9 cellular contexts compared by ENCODE assay signal in genomic region chr2:24304098-24304497, GRCh38. TPM values are rescaled to one million over a fixed set of nuclear protein-coding genes. Genes with fewer than 3 reads are reported as not detected.
DNase-seq lines count a peak whose midpoint lies in the region; ATAC-seq and TF ChIP-seq lines count a peak whose summit lies in the region.
"Had no signal": no experiment of that assay in that cellular context is flagged by ENCODE, and none has a peak within 500 bp of the region (broad histone marks: within the 10 kb centered on the region; RNA-seq: fewer than 3 reads in every experiment).

No MANE protein-coding gene starts in this region.

- CTCF ChIA-PET in WTC11 (lab: Charles Lee) = no interaction called here

- TF ChIP-seq CTCF in WTC11 (IDR thresholded peaks at IDR 0.05) (no peak), heart left ventricle (IDR thresholded peaks at IDR 0.05) (no peak), retinal pigment epithelial cell (conservative IDR thresholded peaks at IDR 0.05; ENCODE audit: low read depth, low read length) (no peak), glutamatergic neuron (IDR thresholded peaks at IDR 0.05; ENCODE audit: partially characterized antibody, unreplicated experiment) (no peak)

- peaks cover 3 to 93% (median 78%) of the 10 kb centered on the region in 9 donors for H3K36me3 ChIP-seq in heart left ventricle

- WGBS in heart left ventricle, 4 donors = 32 to 50% (median 40%) methylated on average over 4 of the region's 4 CpGs

- no peak overlapping the region for H3K4me3 ChIP-seq in heart left ventricle
- H3K4me3 ChIP-seq in retinal pigment epithelial cell (ENCODE audit: low read length) = no peak overlapping the region

- TF ChIP-seq POLR2A in heart left ventricle (IDR thresholded peaks at IDR 0.05) = no peak

- intact Hi-C loops in heart left ventricle (cut with DNase I) = loop anchor here in 2 of 10 donors (5.0 to 10.0 kb wide), 2 partner anchors 51 to 78 kb away; no protein-coding TSS in a partner anchor

- no peaks in the 10 kb centered on the region for H3K9me3 ChIP-seq in heart left ventricle

- no peaks in the 10 kb centered on the region for H3K27me3 ChIP-seq in heart left ventricle

- POLR2A ChIA-PET in WTC11 (lab: Charles Lee) = no interaction called here

- H3K9me3 Mint-ChIP-seq in WTC11 = no peaks in the 10 kb centered on the region
- H3K9me3 Mint-ChIP-seq in glutamatergic neuron (ENCODE audit: unreplicated experiment) = no peaks in the 10 kb centered on the region

- peak overlapping the region in 11 of 12 donors; percentile 18 to 79 (median 35) for H3K27ac ChIP-seq in heart left ventricle

- H3K4me3 Mint-ChIP-seq in WTC11 (no peak overlapping the region), glutamatergic neuron (ENCODE audit: unreplicated experiment) (no peak overlapping the region)

- H3K27ac Mint-ChIP-seq in WTC11 = no peak overlapping the region
- H3K27ac Mint-ChIP-seq in glutamatergic neuron (ENCODE audit: unreplicated experiment) = no peak overlapping the region

- peaks cover 0 to 17% (median 7%) of the 10 kb centered on the region in 12 donors for H3K4me1 ChIP-seq in heart left ventricle

- ATAC-seq in WTC11 (peak; percentile 43), heart left ventricle (peak; percentile 99 to 100 (median 100)), HG02852 (IDR thresholded peaks at IDR 0.05; ENCODE audit: unreplicated experiment) (no peak)

- peaks cover 26% of the 10 kb centered on the region for H3K36me3 Mint-ChIP-seq in WTC11
- no peaks in the 10 kb centered on the region for H3K36me3 Mint-ChIP-seq in glutamatergic neuron (ENCODE audit: unreplicated experiment)

- DNase-seq in HCEC 1CT = peak; percentile 92
- no peak for DNase-seq in WTC11 (ENCODE audit: low spot score)
- peak; percentile 61 to 90 (median 67) for DNase-seq in heart left ventricle
- DNase-seq in retinal pigment epithelial cell (ENCODE audit: low read depth) = peak; percentile 68
- no peak for DNase-seq in COLO668 (lab: John Stamatoyannopoulos, UW; ENCODE audit: unreplicated experiment)
- DNase-seq in stimulated activated CD4-positive, alpha-beta T cell treated with anti-CD3 and anti-CD28 coated beads, Interleukin-2, amount 100 ng/mL, for 48 hours = no peak
- no peak for DNase-seq in glutamatergic neuron
- DNase-seq: mesendoderm had no signal

- H3K27me3 Mint-ChIP-seq in WTC11 (ENCODE audit: low read depth) (no peaks in the 10 kb centered on the region), glutamatergic neuron (ENCODE audit: unreplicated experiment) (no peaks in the 10 kb centered on the region)

- H3K4me1 Mint-ChIP-seq in WTC11 (no peaks in the 10 kb centered on the region), glutamatergic neuron (ENCODE audit: low read depth, unreplicated experiment) (no peaks in the 10 kb centered on the region)

TF ChIP-seq in WTC11, 78 proteins besides CTCF, POLR2A, EP300 and RAD21:
- TF ChIP-seq NR1H2 (CRISPR knock-in tag; IDR thresholded peaks at IDR 0.05) = no peak
- TF ChIP-seq RELA (CRISPR knock-in tag; IDR thresholded peaks at IDR 0.05; ENCODE audit: borderline replicate concordance) = no peak
- TF ChIP-seq GABPB1 (CRISPR knock-in tag; IDR thresholded peaks at IDR 0.05) = no peak
- no peak for TF ChIP-seq TP53 (CRISPR knock-in tag; IDR thresholded peaks at IDR 0.05)
- TF ChIP-seq MAX (CRISPR knock-in tag; IDR thresholded peaks at IDR 0.05) = no peak
- no peak for TF ChIP-seq TEAD1 (CRISPR knock-in tag; IDR thresholded peaks at IDR 0.05)
- TF ChIP-seq, protein P1, sequence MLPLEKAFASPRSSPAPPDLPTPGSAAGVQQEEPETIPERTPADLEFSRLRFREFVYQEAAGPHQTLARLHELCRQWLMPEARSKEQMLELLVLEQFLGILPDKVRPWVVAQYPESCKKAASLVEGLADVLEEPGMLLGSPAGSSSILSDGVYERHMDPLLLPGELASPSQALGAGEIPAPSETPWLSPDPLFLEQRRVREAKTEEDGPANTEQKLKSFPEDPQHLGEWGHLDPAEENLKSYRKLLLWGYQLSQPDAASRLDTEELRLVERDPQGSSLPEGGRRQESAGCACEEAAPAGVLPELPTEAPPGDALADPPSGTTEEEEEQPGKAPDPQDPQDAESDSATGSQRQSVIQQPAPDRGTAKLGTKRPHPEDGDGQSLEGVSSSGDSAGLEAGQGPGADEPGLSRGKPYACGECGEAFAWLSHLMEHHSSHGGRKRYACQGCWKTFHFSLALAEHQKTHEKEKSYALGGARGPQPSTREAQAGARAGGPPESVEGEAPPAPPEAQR (CRISPR knock-in tag; IDR thresholded peaks at IDR 0.05) = no peak
- no peak for TF ChIP-seq EMX1 (CRISPR knock-in tag; IDR thresholded peaks at IDR 0.05)
- no peak for TF ChIP-seq GTF2I (CRISPR knock-in tag; conservative IDR thresholded peaks at IDR 0.05)
- TF ChIP-seq HMGA2 (CRISPR knock-in tag; IDR thresholded peaks at IDR 0.05) = no peak
- no peak for TF ChIP-seq ZNF138 (CRISPR knock-in tag; conservative IDR thresholded peaks at IDR 0.05)
- no peak for TF ChIP-seq CDX4 (CRISPR knock-in tag; IDR thresholded peaks at IDR 0.05; ENCODE audit: borderline replicate concordance)
- TF ChIP-seq MXD4 (CRISPR knock-in tag; IDR thresholded peaks at IDR 0.05; ENCODE audit: borderline replicate concordance) = no peak
- TF ChIP-seq, protein P2, sequence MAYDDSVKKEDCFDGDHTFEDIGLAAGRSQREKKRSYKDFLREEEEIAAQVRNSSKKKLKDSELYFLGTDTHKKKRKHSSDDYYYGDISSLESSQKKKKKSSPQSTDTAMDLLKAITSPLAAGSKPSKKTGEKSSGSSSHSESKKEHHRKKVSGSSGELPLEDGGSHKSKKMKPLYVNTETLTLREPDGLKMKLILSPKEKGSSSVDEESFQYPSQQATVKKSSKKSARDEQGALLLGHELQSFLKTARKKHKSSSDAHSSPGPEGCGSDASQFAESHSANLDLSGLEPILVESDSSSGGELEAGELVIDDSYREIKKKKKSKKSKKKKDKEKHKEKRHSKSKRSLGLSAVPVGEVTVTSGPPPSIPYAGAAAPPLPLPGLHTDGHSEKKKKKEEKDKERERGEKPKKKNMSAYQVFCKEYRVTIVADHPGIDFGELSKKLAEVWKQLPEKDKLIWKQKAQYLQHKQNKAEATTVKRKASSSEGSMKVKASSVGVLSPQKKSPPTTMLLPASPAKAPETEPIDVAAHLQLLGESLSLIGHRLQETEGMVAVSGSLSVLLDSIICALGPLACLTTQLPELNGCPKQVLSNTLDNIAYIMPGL (CRISPR knock-in tag; IDR thresholded peaks at IDR 0.05) = no peak
- TF ChIP-seq AFF4 (CRISPR knock-in tag; IDR thresholded peaks at IDR 0.05; ENCODE audit: borderline replicate concordance) = no peak
- no peak for TF ChIP-seq RORB (CRISPR knock-in tag; IDR thresholded peaks at IDR 0.05)

RNA-seq across cellular contexts. Expression of gene ITSN2, which starts 56.2 kb away (rescaled TPM):
- total RNA-seq in WTC11 (2021) (18.1 to 19.8 TPM (median 19.0 TPM) in 3 replicates), heart left ventricle (10 to 100 TPM; 30.6 to 55.0 (median 40.0) TPM), glutamatergic neuron (ENCODE audit: unreplicated experiment) (6.4 TPM)
- 10 to 100 TPM; 19.3 to 30.6 TPM for polyA plus RNA-seq in heart left ventricle

Comparison
In these comparisons a context has a peak if more than half of its experiments do, and no peak if none do; other contexts are left out.
1. DNase-seq: peak in HCEC 1CT (single experiment), heart left ventricle (5 of 5) and retinal pigment epithelial cell (single experiment); none in WTC11 (single experiment), COLO668 (single experiment), stimulated activated CD4-positive, alpha-beta T cell treated with anti-CD3 and anti-CD28 coated beads, Interleukin-2, amount 100 ng/mL, for 48 hours (0 of 2) and glutamatergic neuron (single experiment).